In genomic region chr17:7922499-7923289, GRCh38 we compare ENCODE assay signal across 8 cellular contexts. TPM values are rescaled to one million over a fixed set of nuclear protein-coding genes. Genes with fewer than 3 reads are reported as not detected.
DNase-seq lines count a peak whose midpoint lies in the region; ATAC-seq and TF ChIP-seq lines count a peak whose summit lies in the region.

No MANE protein-coding gene starts in this region.

- H3K9me3 Mint-ChIP-seq in dendritic cell treated with granulocyte-macrophage colony-stimulating factor and Interleukin-4, amounts not matched to agents 40 ng/mL and 50 ng/mL, for 4 days: no peaks in the 10 kb centered on the region

- H3K4me1 Mint-ChIP-seq in dendritic cell treated with granulocyte-macrophage colony-stimulating factor and Interleukin-4, amounts not matched to agents 40 ng/mL and 50 ng/mL, for 4 days (ENCODE audit: low read depth): peaks cover 39% of the 10 kb centered on the region

- peak; percentile 3 to 42 for DNase-seq in NCI-H187 (lab: John Stamatoyannopoulos, UW)
- no peak for DNase-seq in NCI-H187 treated with DMSO at 0.1 percent for 48 hours (lab: John Stamatoyannopoulos, UW)
- peak; percentile 83 to 86 for DNase-seq in activated CD4-positive, alpha-beta T cell treated with anti-CD3 and anti-CD28 coated beads, Interleukin-2, amount 50 U/mL, for 48 hours
- peak; percentile 83 to 84 for DNase-seq in stimulated activated CD4-positive, alpha-beta T cell treated with anti-CD3 and anti-CD28 coated beads, Interleukin-2, amount 100 ng/mL, for 24 hours
- DNase-seq in amniotic stem cell (lab: John Stamatoyannopoulos, UW): no peak

- no peak for TF ChIP-seq CTCF in liver (IDR thresholded peaks at IDR 0.05; ENCODE audit: low read depth, low read length, missing input control)

- H3K9ac ChIP-seq in liver (ENCODE audit: low read depth in 1 of 2, low read length in 2 of 2): peak overlapping the region; percentile 61 to 92

- H3K36me3 Mint-ChIP-seq in dendritic cell treated with granulocyte-macrophage colony-stimulating factor and Interleukin-4, amounts not matched to agents 40 ng/mL and 50 ng/mL, for 4 days (ENCODE audit: low read depth): peaks cover 6% of the 10 kb centered on the region

- no peaks in the 10 kb centered on the region for H3K36me3 ChIP-seq in liver (ENCODE audit: control insufficient read depth in 4 of 4, insufficient read depth in 3 of 4, low read depth in 1 of 4, low read length in 3 of 4)

- peak in 1 of 2 donors; percentile 41 for TF ChIP-seq RAD21 in liver (IDR thresholded peaks at IDR 0.05)

- ATAC-seq in HG03175 (IDR thresholded peaks at IDR 0.05; ENCODE audit: unreplicated experiment): no peak

- peak overlapping the region; percentile 84 for H3K27ac Mint-ChIP-seq in dendritic cell treated with granulocyte-macrophage colony-stimulating factor and Interleukin-4, amounts not matched to agents 40 ng/mL and 50 ng/mL, for 4 days

- peak overlapping the region; percentile 75 for H3K4me3 Mint-ChIP-seq in dendritic cell treated with granulocyte-macrophage colony-stimulating factor and Interleukin-4, amounts not matched to agents 40 ng/mL and 50 ng/mL, for 4 days

- no peaks in the 10 kb centered on the region for H3K9me3 ChIP-seq in liver (ENCODE audit: control insufficient read depth in 4 of 4, low read length in 3 of 4)

- peaks cover 0 to 10% (median 4%) of the 10 kb centered on the region in 4 donors for H3K4me1 ChIP-seq in liver (ENCODE audit: control insufficient read depth in 4 of 4, insufficient read depth in 4 of 4, low read length in 3 of 4)

- H3K27me3 ChIP-seq in liver (ENCODE audit: control insufficient read depth in 4 of 4, insufficient read depth in 4 of 4, low read length in 3 of 4): no peaks in the 10 kb centered on the region

- intact Hi-C loops in dendritic cell treated with granulocyte-macrophage colony-stimulating factor and Interleukin-4, amounts not matched to agents 40 ng/mL and 50 ng/mL, for 4 days (cut with micrococcal nuclease): no loop called here

- H3K27ac ChIP-seq in liver (ENCODE audit: low read depth in 1 of 2, low read length in 2 of 2): peak overlapping the region; percentile 6 to 42

- WGBS in liver: 14% methylated on average over 42 of the region's 42 CpGs

- no peaks in the 10 kb centered on the region for H3K27me3 Mint-ChIP-seq in dendritic cell treated with granulocyte-macrophage colony-stimulating factor and Interleukin-4, amounts not matched to agents 40 ng/mL and 50 ng/mL, for 4 days

- H3K4me3 ChIP-seq in liver (ENCODE audit: low read depth in 1 of 3, low read length in 3 of 3): peak overlapping the region; percentile 8 to 52 (median 19)

TF ChIP-seq in liver, 16 proteins besides CTCF, POLR2A, EP300 and RAD21:
- TF ChIP-seq NR2F2 (IDR thresholded peaks at IDR 0.05): peak; percentile 34
- no peak for TF ChIP-seq HNF4A (conservative IDR thresholded peaks at IDR 0.05)
- TF ChIP-seq SP1 (IDR thresholded peaks at IDR 0.05): peak; percentile 41

RNA-seq across cellular contexts. Expression of gene RNF227, which starts 6.6 kb away (rescaled TPM):
- total RNA-seq in liver: 1 to 10 TPM in 1 of 2 donors, under 1 TPM in 1; 0.33 to 1.4 TPM
- under 1 TPM; 0.17 to 0.31 TPM for polyA plus RNA-seq in liver

RNA-seq across cellular contexts. Expression of gene KCNAB3, which starts 7.0 kb away (rescaled TPM):
- under 1 TPM; 0.23 to 0.67 TPM for total RNA-seq in liver
- under 1 TPM; 0.42 to 0.43 TPM for polyA plus RNA-seq in liver

RNA-seq across cellular contexts. Expression of gene TRAPPC1, which starts 9.1 kb away (rescaled TPM):
- total RNA-seq in liver: 10 to 100 TPM; 15.9 to 18.4 TPM
- 10 to 100 TPM; 95.9 to 96.9 TPM for polyA plus RNA-seq in liver

RNA-seq across cellular contexts. Expression of gene CNTROB, which starts 9.3 kb away (rescaled TPM):
- total RNA-seq in liver: 10 to 100 TPM; 10.5 to 12.0 TPM
- 1 to 10 TPM; 2.2 to 6.7 TPM for polyA plus RNA-seq in liver

RNA-seq across cellular contexts. Expression of gene CHD3, which starts 34.1 kb away (rescaled TPM):
- 10 to 100 TPM; 11.0 to 14.4 TPM for total RNA-seq in liver
- polyA plus RNA-seq in liver: 1 to 10 TPM; 1.9 to 3.4 TPM

Comparison
In these comparisons a context has a peak if more than half of its experiments do, and no peak if none do; other contexts are left out.
1. DNase-seq: peak in NCI-H187 (2 of 2), activated CD4-positive, alpha-beta T cell treated with anti-CD3 and anti-CD28 coated beads, Interleukin-2, amount 50 U/mL, for 48 hours (2 of 2) and stimulated activated CD4-positive, alpha-beta T cell treated with anti-CD3 and anti-CD28 coated beads, Interleukin-2, amount 100 ng/mL, for 24 hours (2 of 2); none in NCI-H187 treated with DMSO at 0.1 percent for 48 hours (single experiment) and amniotic stem cell (single experiment).